In the genomic region with DNA sequence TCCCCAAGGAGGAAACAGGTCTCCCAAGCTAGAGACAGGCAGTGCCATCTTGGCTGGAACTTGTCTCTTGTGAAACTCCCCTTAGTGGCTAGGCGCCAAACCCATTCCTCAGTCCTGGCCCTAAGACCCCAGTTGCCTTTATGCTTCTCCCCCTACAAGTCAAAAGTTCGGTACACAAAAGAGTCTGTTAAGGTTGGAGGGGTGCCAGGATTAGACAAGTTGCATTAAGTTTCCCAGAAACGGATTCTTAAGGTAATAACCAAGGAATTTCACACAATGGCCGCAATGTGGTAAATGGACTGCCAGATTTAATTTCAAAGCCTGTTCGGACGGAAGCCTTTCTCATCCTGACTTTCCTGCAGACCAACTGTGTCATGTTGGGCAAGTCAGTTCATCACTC, we compare ENCODE assay signal across 17 cellular contexts.
DNase-seq lines count a peak whose midpoint lies in the region; FAIRE-seq and TF ChIP-seq lines count a peak whose summit lies in the region.
"Had no signal": no experiment of that assay in that cellular context is flagged by ENCODE, and none has a peak within 500 bp of the region (broad histone marks: within the 10 kb centered on the region; RNA-seq: fewer than 3 reads in every experiment).

No MANE protein-coding gene starts in this region.

- H3K4me3 Mint-ChIP-seq in nephron, result peak overlapping the region in 2 of 3 experiments; percentile 13 to 18
- H3K4me3 Mint-ChIP-seq: CD8-positive, alpha-beta T cell had no signal

- no peaks in the 10 kb centered on the region for H3K27me3 Mint-ChIP-seq in nephron (ENCODE audit: low read depth)

- no peaks in the 10 kb centered on the region for H3K9me3 Mint-ChIP-seq in nephron
- H3K9me3 Mint-ChIP-seq: CD8-positive, alpha-beta T cell had no signal

- intact Hi-C loops in ascending aorta (cut with DNase I), result no loop called here

- FAIRE-seq in D721Med (lab: Jason Lieb, UNC), result peak; percentile 35
- FAIRE-seq: H1 had no signal

- DNase-seq in D721Med (ENCODE audit: insufficient read length, low spot score) (no peak), RPMI7951 (ENCODE audit: low read depth) (peak; percentile 19), choroid plexus epithelial cell (ENCODE audit: low read depth) (peak; percentile 88), NCI-H128 (lab: John Stamatoyannopoulos, UW; ENCODE audit: unreplicated experiment) (no peak), NCI-H1417 (lab: John Stamatoyannopoulos, UW) (no peak), mucosa of gallbladder (ENCODE audit: low spot score) (no peak), ascending aorta (ENCODE audit: low spot score in 2 of 2) (no peak)
- DNase-seq: CD8-positive, alpha-beta T cell; EL; NCI-H1048; NCI-H1694; NCI-H2227 treated with DMSO at 0.1 percent for 48 hours; NCI-H526; SHP77 treated with DMSO at 0.1 percent for 48 hours had no signal

- H3K27ac ChIP-seq in ascending aorta, result no peak overlapping the region
- H3K27ac ChIP-seq: BLaER1 had no signal

- no peak overlapping the region for H3K4me3 ChIP-seq in choroid plexus epithelial cell (ENCODE audit: low read depth, low read length)
- H3K4me3 ChIP-seq in ascending aorta, result no peak overlapping the region
- H3K4me3 ChIP-seq: BLaER1 had no signal

- peak overlapping the region; percentile 72 to 92 (median 89) for H3K27ac Mint-ChIP-seq in nephron
- H3K27ac Mint-ChIP-seq: CD8-positive, alpha-beta T cell had no signal

- no peaks in the 10 kb centered on the region for H3K27me3 ChIP-seq in ascending aorta
- H3K27me3 ChIP-seq: BLaER1 had no signal

- H3K4me1 Mint-ChIP-seq in nephron, result peaks cover 69% of the 10 kb centered on the region

- no peaks in the 10 kb centered on the region for H3K4me1 ChIP-seq in ascending aorta

- no peaks in the 10 kb centered on the region for H3K9me3 ChIP-seq in ascending aorta
- H3K9me3 ChIP-seq: BLaER1 had no signal

- H3K36me3 Mint-ChIP-seq in nephron (ENCODE audit: low read depth), result no peaks in the 10 kb centered on the region
- H3K36me3 Mint-ChIP-seq: CD8-positive, alpha-beta T cell had no signal

- H3K36me3 ChIP-seq in ascending aorta, result no peaks in the 10 kb centered on the region
- H3K36me3 ChIP-seq: BLaER1 had no signal

- no peak for TF ChIP-seq CTCF in D721Med (IDR thresholded peaks at IDR 0.05; ENCODE audit: insufficient read depth, missing control alignments)
- no peak for TF ChIP-seq CTCF in choroid plexus epithelial cell (conservative IDR thresholded peaks at IDR 0.05; ENCODE audit: low read depth, low read length)
- TF ChIP-seq CTCF in nephron (IDR thresholded peaks at IDR 0.05; ENCODE audit: unreplicated experiment in 3 of 3), result no peak
- TF ChIP-seq CTCF in ascending aorta (IDR thresholded peaks at IDR 0.05), result no peak

Comparison
In these comparisons a context has a peak if more than half of its experiments do, and no peak if none do; other contexts are left out.
1. DNase-seq: peak in RPMI7951 (single experiment) and choroid plexus epithelial cell (single experiment); none in D721Med (single experiment), NCI-H128 (single experiment), NCI-H1417 (0 of 3), mucosa of gallbladder (single experiment) and ascending aorta (0 of 2).